ENCODE assay signal across 8 cellular contexts in the genomic region with DNA sequence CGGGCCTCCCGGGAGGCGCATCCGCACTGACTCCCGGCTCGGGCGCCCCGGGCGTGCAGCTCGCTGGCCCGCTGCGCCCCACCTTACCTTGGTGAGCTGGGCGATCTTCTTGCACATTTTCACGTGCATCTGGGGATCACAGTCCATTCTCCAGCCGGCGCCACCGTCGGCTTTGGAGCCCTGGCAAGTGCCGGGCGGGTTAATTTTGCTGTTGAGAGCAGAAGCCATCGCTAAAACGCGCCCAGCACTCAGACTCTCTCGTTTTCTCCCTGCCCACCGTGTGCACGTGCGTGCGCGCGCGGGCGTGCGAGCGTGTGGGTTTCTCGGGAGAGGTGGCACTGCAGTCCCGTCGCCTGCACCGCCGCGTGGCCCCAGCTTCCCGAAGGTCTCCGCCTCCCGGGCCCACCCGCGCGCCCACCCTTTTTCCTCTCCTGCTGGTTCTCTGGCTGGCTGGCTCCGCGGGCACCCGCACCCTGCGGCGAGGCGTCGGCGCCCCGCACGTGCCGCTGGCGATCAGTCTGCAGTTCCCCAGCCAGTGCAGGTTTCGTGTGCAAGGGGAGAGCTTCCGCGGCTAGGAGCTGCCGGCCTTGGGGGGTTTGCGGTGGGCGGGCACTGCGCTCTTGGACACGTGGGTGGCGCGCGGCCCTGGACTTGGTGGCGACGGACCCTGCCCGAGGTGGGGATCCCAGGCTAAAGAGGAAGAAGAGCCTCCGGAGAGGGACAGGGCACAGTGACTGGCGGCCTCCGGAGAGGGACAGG. TPM values are rescaled to one million over a fixed set of nuclear protein-coding genes. Genes with fewer than 3 reads are reported as not detected.
A peak's percentile ranks its signal among the peaks of the same experiment; 100 is the strongest.
DNase-seq lines count a peak whose midpoint lies in the region; ATAC-seq, FAIRE-seq and TF ChIP-seq lines count a peak whose summit lies in the region.

FAM184B (minus strand) TSS at position 550 of the 759 bp plus-strand sequence; CDS start at position 228, 322 bp downstream.

- no peak for TF ChIP-seq CTCF in esophagus muscularis mucosa (IDR thresholded peaks at IDR 0.05)
- no peak for TF ChIP-seq CTCF in nephron progenitor cell (IDR thresholded peaks at IDR 0.05)
- TF ChIP-seq CTCF in thyroid gland (IDR thresholded peaks at IDR 0.05) = no peak

- no peak for ATAC-seq in HG02840 (IDR thresholded peaks at IDR 0.05; ENCODE audit: low FRiP score, unreplicated experiment)

- peaks cover 14 to 25% (median 22%) of the 10 kb centered on the region in 4 donors for H3K4me1 ChIP-seq in esophagus muscularis mucosa
- peaks cover 12% of the 10 kb centered on the region in 2 donors for H3K4me1 ChIP-seq in thyroid gland

- no peak for TF ChIP-seq EP300 in esophagus muscularis mucosa (IDR thresholded peaks at IDR 0.05)

- no peak for FAIRE-seq in HTR-8/SVneo (lab: Jason Lieb, UNC)

- H3K4me3 Mint-ChIP-seq in nephron progenitor cell = peak within 1 kb of the TSS; percentile 82

- H3K9me3 ChIP-seq in esophagus muscularis mucosa = no peaks in the 10 kb centered on the region
- H3K9me3 ChIP-seq in thyroid gland = no peaks in the 10 kb centered on the region

- no peak for TF ChIP-seq POLR2A in esophagus muscularis mucosa (IDR thresholded peaks at IDR 0.05; ENCODE audit: low read depth)
- TF ChIP-seq POLR2A in thyroid gland (IDR thresholded peaks at IDR 0.05) = no peak

- 2% methylated on average over 49 of the region's 75 CpGs for WGBS in esophagus muscularis mucosa
- WGBS in thyroid gland, 2 donors = 0 to 2% methylated on average over 28 to 35 of the region's 75 CpGs

- intact Hi-C loops in esophagus muscularis mucosa (cut with DNase I) = no loop called here
- intact Hi-C loops in thyroid gland (cut with DNase I) = no loop called here

- H3K27me3 Mint-ChIP-seq in nephron progenitor cell (ENCODE audit: low read depth, poor library complexity) = peaks cover 81% of the 10 kb centered on the region

- no peak within 1 kb of the TSS for H3K27ac ChIP-seq in esophagus muscularis mucosa (replicated peaks in 1 of 4)
- no peak within 1 kb of the TSS for H3K27ac ChIP-seq in thyroid gland

- DNase-seq in COR-L47 (lab: John Stamatoyannopoulos, UW) (peak; percentile 50), NCI-H748 treated with DMSO at 0.1 percent for 48 hours (lab: John Stamatoyannopoulos, UW) (peak; percentile 8), esophagus muscularis mucosa (ENCODE audit: extremely low spot score) (peak; percentile 24), nephron progenitor cell (peak; percentile 66), HTR-8/SVneo (ENCODE audit: insufficient read length, low spot score) (no peak), thyroid gland (no peak), NCI-H510A treated with DMSO at 0.1 percent for 48 hours (lab: John Stamatoyannopoulos, UW) (no peak)

- H3K27ac Mint-ChIP-seq in nephron progenitor cell = no peak within 1 kb of the TSS

- peak within 1 kb of the TSS; percentile 50 to 58 (median 54) for H3K4me3 ChIP-seq in esophagus muscularis mucosa
- peak within 1 kb of the TSS in 1 of 3 donors; percentile 8 for H3K4me3 ChIP-seq in thyroid gland (replicated peaks in 1 of 3)

- no peaks in the 10 kb centered on the region for H3K36me3 ChIP-seq in esophagus muscularis mucosa
- no peaks in the 10 kb centered on the region for H3K36me3 ChIP-seq in thyroid gland

- H3K27me3 ChIP-seq in esophagus muscularis mucosa = peaks cover 0 to 25% (median 3%) of the 10 kb centered on the region in 4 donors
- H3K27me3 ChIP-seq in thyroid gland = no peaks in the 10 kb centered on the region

- H3K4me1 Mint-ChIP-seq in nephron progenitor cell = peaks cover 21% of the 10 kb centered on the region

- H3K9me3 Mint-ChIP-seq in nephron progenitor cell = peaks cover 9% of the 10 kb centered on the region

- H3K36me3 Mint-ChIP-seq in nephron progenitor cell (ENCODE audit: low read depth) = no peaks in the 10 kb centered on the region

RNA-seq across cellular contexts. Expression of gene FAM184B, which starts in this region (rescaled TPM):
- not detected for total RNA-seq in esophagus muscularis mucosa
- not detected for total RNA-seq in thyroid gland

Comparison
In these comparisons a context has a peak if more than half of its experiments do, and no peak if none do; other contexts are left out.
1. Peak in DNase-seq and H3K4me3 ChIP-seq in esophagus muscularis mucosa; RNA of the gene not detected or under 1 TPM.
2. DNase-seq: peak in COR-L47 (single experiment), NCI-H748 treated with DMSO at 0.1 percent for 48 hours (single experiment) and nephron progenitor cell (single experiment); none in HTR-8/SVneo (single experiment), thyroid gland (0 of 2) and NCI-H510A treated with DMSO at 0.1 percent for 48 hours (single experiment).